15 cellular contexts compared by ENCODE assay signal in the genomic region with DNA sequence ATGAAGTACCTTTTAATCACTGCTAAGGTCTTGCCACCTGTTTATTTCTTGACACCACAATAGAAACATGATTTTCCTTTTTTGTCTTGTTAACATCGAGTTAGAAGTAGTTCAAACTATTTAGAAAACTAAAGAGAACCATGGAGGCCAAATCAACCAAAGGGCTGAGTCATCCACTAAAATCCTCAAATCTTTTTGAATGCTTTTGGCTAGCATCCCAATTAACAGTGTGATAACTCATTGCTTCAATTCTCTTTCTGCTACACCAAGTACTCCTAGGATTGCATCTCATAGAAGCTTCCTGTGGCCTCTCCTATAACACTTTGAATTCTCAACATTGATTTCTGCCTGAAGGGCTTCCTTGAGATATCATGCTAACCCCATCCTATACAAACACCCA.
"Had no signal": no experiment of that assay in that cellular context is flagged by ENCODE, and none has a peak within 500 bp of the region (broad histone marks: within the 10 kb centered on the region; RNA-seq: fewer than 3 reads in every experiment).

No MANE protein-coding gene starts in this region.

- H3K4me3 ChIP-seq: ascending aorta, gastrocnemius medialis, heart right ventricle, lower lobe of right lung, neural progenitor cell, ovary had no signal

- H3K36me3 ChIP-seq: ascending aorta, gastrocnemius medialis, heart right ventricle, lower lobe of right lung, neural progenitor cell, ovary, WERI-Rb-1 had no signal

- H3K27me3 ChIP-seq: ascending aorta, gastrocnemius medialis, heart right ventricle, neural progenitor cell, ovary had no signal

- H3K9me3 ChIP-seq: ascending aorta, gastrocnemius medialis, heart right ventricle, lower lobe of right lung, ovary had no signal

- H3K27ac ChIP-seq: ascending aorta, gastrocnemius medialis, heart right ventricle, lower lobe of right lung, neural progenitor cell, ovary, WERI-Rb-1 had no signal

- H3K4me2 ChIP-seq: neural progenitor cell had no signal

- DNase-seq: activated CD4-positive, alpha-beta T cell treated with anti-CD3 and anti-CD28 coated beads, Interleukin-2, amount 50 U/mL, for 48 hours; activated naive CD4-positive, alpha-beta T cell treated with Interleukin-2 at 50 U/mL for 16 hours; cortex of kidney; effector CD8-positive, alpha-beta T cell; gastrocnemius medialis; heart right ventricle; left colon; lower lobe of right lung; ovary; stimulated activated CD4-positive, alpha-beta T cell treated with anti-CD3 and anti-CD28 coated beads, Interleukin-2, amount 100 ng/mL, for 48 hours; WERI-Rb-1 had no signal

- ATAC-seq: activated T-helper 17 cell treated with anti-CD3 and anti-CD28 coated beads, Interleukin-2, amount 50 U/mL, for 72 hours; gastrocnemius medialis; heart right ventricle; left colon; lower lobe of right lung; stimulated activated memory B cell treated with anti-CD40 and anti-IgM and Interleukin-4, amounts not matched to agents 10 μg/mL and 1 μg/mL and 100 μg/mL, for 72 hours had no signal

- H2AFZ ChIP-seq: neural progenitor cell had no signal

- H3K4me1 ChIP-seq: ascending aorta, lower lobe of right lung, neural progenitor cell had no signal
